Comparison of ENCODE assay signal across 9 cellular contexts in genomic region chr12:49331360-49332222, GRCh38. TPM values are rescaled to one million over a fixed set of nuclear protein-coding genes. Genes with fewer than 3 reads are reported as not detected.
A peak's percentile ranks its signal among the peaks of the same experiment; 100 is the strongest.
DNase-seq lines count a peak whose midpoint lies in the region; ATAC-seq and TF ChIP-seq lines count a peak whose summit lies in the region.
"Had no signal": no experiment of that assay in that cellular context is flagged by ENCODE, and none has a peak within 500 bp of the region (broad histone marks: within the 10 kb centered on the region; RNA-seq: fewer than 3 reads in every experiment).

No MANE protein-coding gene starts in this region.

- H3K27ac Mint-ChIP-seq in T-cell = no peak overlapping the region

- TF ChIP-seq CTCF in fibroblast of villous mesenchyme (IDR thresholded peaks at IDR 0.05; ENCODE audit: insufficient read depth, low read depth, low read length) = peak; percentile 92
- TF ChIP-seq CTCF in omental fat pad (IDR thresholded peaks at IDR 0.05) = peak in 1 of 3 donors; percentile 17

- peaks cover 1 to 15% (median 6%) of the 10 kb centered on the region in 3 donors for H3K4me1 Mint-ChIP-seq in T-cell

- POLR2A ChIA-PET in T-cell (lab: Charles Lee) = interaction anchor here in 1 of 2 donors (0.7 kb wide), 1 partner anchor 262 kb away, joined by 3 read pairs; no protein-coding TSS in a partner anchor

- no peak overlapping the region for H3K4me3 Mint-ChIP-seq in T-cell

- ATAC-seq in T-cell (replicated peaks in 1 of 4) (peak in 3 of 4 experiments; percentile 37 to 67 (median 50)), omental fat pad (ENCODE audit: low FRiP score) (peak; percentile 80), HG02870 (IDR thresholded peaks at IDR 0.05; ENCODE audit: unreplicated experiment) (no peak), HG03095 (IDR thresholded peaks at IDR 0.05; ENCODE audit: unreplicated experiment) (no peak)

- DNase-seq in D341Med (ENCODE audit: low spot score) = peak; percentile 78
- peak; percentile 82 for DNase-seq in HT-29 (ENCODE audit: low spot score)
- no peak for DNase-seq in T-cell
- DNase-seq in fibroblast of villous mesenchyme (ENCODE audit: low read depth) = peak; percentile 83
- DNase-seq in omental fat pad (ENCODE audit: low spot score) = no peak
- DNase-seq in SHP77 (lab: John Stamatoyannopoulos, UW) = no peak

- no peak overlapping the region for H3K4me3 ChIP-seq in fibroblast of villous mesenchyme (ENCODE audit: low read depth, low read length)

- CTCF ChIA-PET in T-cell (lab: Charles Lee) = interaction anchor here (0.6 to 2.5 kb wide), 12 partner anchors 8 to 183 kb away, joined by 3 to 13 read pairs (median 4); partner anchors contain the start of gene TROAP (in 2 of the 2)

- peaks cover 36 to 43% of the 10 kb centered on the region in 2 donors for H3K27me3 Mint-ChIP-seq in T-cell

- no peaks in the 10 kb centered on the region for H3K36me3 Mint-ChIP-seq in T-cell

- no peaks in the 10 kb centered on the region for H3K9me3 Mint-ChIP-seq in T-cell

RNA-seq across cellular contexts. Expression of gene C1QL4, which starts 5.4 kb away (rescaled TPM):
- total RNA-seq in HT-29 (2014; rRNA removed; shearing (Covaris generic)) = not detected in 2 replicates
- total RNA-seq in T-cell = not detected
- total RNA-seq in fibroblast of villous mesenchyme = under 0.01 TPM in 1 of 2 replicates, not detected in the other
- total RNA-seq in omental fat pad = 1 to 10 TPM in 1 of 4 donors, under 1 TPM in 1, not detected in 2; 0.65 to 1.1 TPM
- total RNA-seq: T-helper 1 cell treated with Interleukin-12 subunit alpha and Interleukin-12 subunit beta and Interleukin-4 antibody, amounts not matched to agents 30 ng/mL and 1 ng/mL, for 36 hours had no signal

RNA-seq across cellular contexts. Expression of gene TROAP, which starts 8.5 kb away (rescaled TPM):
- 65.3 and 71.4 TPM in 2 replicates for total RNA-seq in HT-29 (2014; rRNA removed; shearing (Covaris generic))
- total RNA-seq in T-cell (1 to 10 TPM in 4 of 5 donors, under 1 TPM in 1; 0.98 to 1.9 (median 1.3) TPM), fibroblast of villous mesenchyme (11.3 and 14.7 TPM in 2 replicates), omental fat pad (1 to 10 TPM in 1 of 4 donors, under 1 TPM in 1, not detected in 2; 0.37 to 1.6 TPM)

RNA-seq across cellular contexts. Expression of gene DNAJC22, which starts 15.1 kb away (rescaled TPM):
- total RNA-seq in HT-29 (2014; rRNA removed; shearing (Covaris generic)) = 8.2 and 9.2 TPM in 2 replicates
- total RNA-seq in T-cell = under 1 TPM in 1 of 5 donors, not detected in 4; 0.07 TPM
- total RNA-seq in fibroblast of villous mesenchyme = 1.7 and 2.6 TPM in 2 replicates
- 1 to 10 TPM in 3 of 4 donors, not detected in 1; 1.8 to 9.2 (median 3.0) TPM for total RNA-seq in omental fat pad
- total RNA-seq: T-helper 1 cell treated with Interleukin-12 subunit alpha and Interleukin-12 subunit beta and Interleukin-4 antibody, amounts not matched to agents 30 ng/mL and 1 ng/mL, for 36 hours had no signal

RNA-seq across cellular contexts. Expression of gene SPATS2, which starts 35.7 kb away (rescaled TPM):
- 11.5 and 16.3 TPM in 2 replicates for total RNA-seq in HT-29 (2014; rRNA removed; shearing (Covaris generic))
- 10 to 100 TPM in 1 of 5 donors, 1 to 10 TPM in 4; 5.4 to 11.4 (median 7.4) TPM for total RNA-seq in T-cell
- total RNA-seq in fibroblast of villous mesenchyme = 30.6 and 32.4 TPM in 2 replicates
- total RNA-seq in omental fat pad = 10 to 100 TPM in 2 of 4 donors, 1 to 10 TPM in 2; 8.0 to 16.2 (median 9.7) TPM

RNA-seq across cellular contexts. Expression of gene PRPH, which starts 36.6 kb away (rescaled TPM):
- total RNA-seq in HT-29 (2014; rRNA removed; shearing (Covaris generic)) = not detected in 2 replicates
- total RNA-seq in T-cell (not detected), fibroblast of villous mesenchyme (under 0.01 TPM in 1 of 2 replicates, not detected in the other), omental fat pad (1 to 10 TPM; 1.3 to 4.4 (median 2.7) TPM)
- total RNA-seq: T-helper 1 cell treated with Interleukin-12 subunit alpha and Interleukin-12 subunit beta and Interleukin-4 antibody, amounts not matched to agents 30 ng/mL and 1 ng/mL, for 36 hours had no signal

Comparison
In these comparisons a context has a peak if more than half of its experiments do, and no peak if none do; other contexts are left out.
1. DNase-seq: peak in D341Med (single experiment), HT-29 (single experiment) and fibroblast of villous mesenchyme (single experiment); none in T-cell (0 of 34), omental fat pad (single experiment) and SHP77 (0 of 2).
2. ATAC-seq: peak in T-cell (3 of 4) and omental fat pad (single experiment); none in HG02870 (single experiment) and HG03095 (single experiment).